In genomic region chr10:51699475-51700227, GRCh38 we compare ENCODE assay signal across 8 cellular contexts. TPM values are rescaled to one million over a fixed set of nuclear protein-coding genes. Genes with fewer than 3 reads are reported as not detected.
A peak's percentile ranks its signal among the peaks of the same experiment; 100 is the strongest.
DNase-seq lines count a peak whose midpoint lies in the region; ATAC-seq, FAIRE-seq and TF ChIP-seq lines count a peak whose summit lies in the region.

Gene CSTF2T (minus strand): TSS chr10:51699595. CDS start chr10:51699549, 46 bp downstream.

- H3K36me3 ChIP-seq in keratinocyte (ENCODE audit: control insufficient read depth in 2 of 2, extremely low read depth in 1 of 2, insufficient read depth in 2 of 2, low read length in 2 of 2), result peaks cover 2 to 6% of the 10 kb centered on the region in 2 experiments

- peak within 1 kb of the TSS; percentile 99 for H2AFZ ChIP-seq in keratinocyte (ENCODE audit: control insufficient read depth, low read length)

- H3K9ac ChIP-seq in keratinocyte (ENCODE audit: control insufficient read depth, extremely low read depth, insufficient read depth, low read length), result peak within 1 kb of the TSS; percentile 89

- ATAC-seq in GM19035 (IDR thresholded peaks at IDR 0.05; ENCODE audit: unreplicated experiment) (peak; percentile 94), HG03354 (IDR thresholded peaks at IDR 0.05; ENCODE audit: poor library complexity, severe bottlenecking, unreplicated experiment) (peak; percentile 94)

- H3K9me3 ChIP-seq in keratinocyte (ENCODE audit: control insufficient read depth, low read depth, low read length), result no peaks in the 10 kb centered on the region

- no peaks in the 10 kb centered on the region for H3K9me1 ChIP-seq in keratinocyte (ENCODE audit: control insufficient read depth, extremely low read depth, insufficient read depth, low read length)

- H3K4me3 ChIP-seq in AG09309 (ENCODE audit: control insufficient read depth, low read depth, low read length), result peak within 1 kb of the TSS; percentile 74
- peak within 1 kb of the TSS; percentile 66 to 86 (median 80) for H3K4me3 ChIP-seq in keratinocyte (ENCODE audit: control insufficient read depth in 2 of 3, extremely low read depth in 1 of 3, insufficient read depth in 2 of 3, low read depth in 1 of 3, low read length in 3 of 3)

- H3K4me2 ChIP-seq in keratinocyte (ENCODE audit: control insufficient read depth, extremely low read depth, insufficient read depth, low read depth, low read length), result peak within 1 kb of the TSS; percentile 88

- H3K27me3 ChIP-seq in keratinocyte (ENCODE audit: control insufficient read depth, extremely low read depth, insufficient read depth, low read length), result no peaks in the 10 kb centered on the region

- TF ChIP-seq CTCF in AG09309 (IDR thresholded peaks at IDR 0.05; ENCODE audit: control insufficient read depth, insufficient read depth, low read depth, low read length, missing control alignments), result no peak
- TF ChIP-seq CTCF in keratinocyte (optimal IDR thresholded peaks at IDR 0.05 in 1 of 3, IDR thresholded peaks at IDR 0.05 in 1 of 3, conservative IDR thresholded peaks at IDR 0.05 in 1 of 3; ENCODE audit: extremely low read depth in 1 of 3, insufficient read depth in 2 of 3, low read length in 3 of 3), result no peak

- H3K27ac ChIP-seq in keratinocyte (ENCODE audit: control insufficient read depth, insufficient read depth, low read length), result peak within 1 kb of the TSS; percentile 97

- dilution Hi-C loops in keratinocyte (cut with MboI; ENCODE audit: extremely low pct_ligation_motif_present, low sequenced_read_pairs), result no loop called here

- FAIRE-seq in keratinocyte (lab: Jason Lieb, UNC), result peak; percentile 76

- H3K79me2 ChIP-seq in keratinocyte (ENCODE audit: control insufficient read depth, insufficient read depth, low read length), result peaks cover 29% of the 10 kb centered on the region

- H4K20me1 ChIP-seq in keratinocyte (ENCODE audit: control insufficient read depth, extremely low read depth, insufficient read depth, low read length), result no peaks in the 10 kb centered on the region

- peaks cover 18% of the 10 kb centered on the region for H3K4me1 ChIP-seq in keratinocyte (ENCODE audit: control insufficient read depth, extremely low read depth, insufficient read depth, low read length)

- DNase-seq in AG09309 (ENCODE audit: low read depth), result peak; percentile 76
- peak; percentile 87 for DNase-seq in NCI-H446 treated with DMSO at 0.1 percent for 48 hours (lab: John Stamatoyannopoulos, UW)
- DNase-seq in activated CD4-positive, CD25-positive, alpha-beta regulatory T cell treated with anti-CD3 and anti-CD28 coated beads, Interleukin-2, amount 50 U/mL, for 72 hours, result peak; percentile 87
- peak; percentile 18 to 84 for DNase-seq in cerebellar nuclear complex (lab: John Stamatoyannopoulos, UW)
- DNase-seq in keratinocyte (ENCODE audit: low read depth, low spot score), result peak; percentile 21
- peak; percentile 72 to 76 for DNase-seq in stimulated activated CD4-positive, alpha-beta T cell treated with anti-CD3 and anti-CD28 coated beads, Interleukin-15, amount 100 ng/mL, for 1 hour (ENCODE audit: low read depth in 1 of 2, low spot score in 1 of 2)

RNA-seq across cellular contexts. Expression of gene CSTF2T, which starts in this region (rescaled TPM):
- polyA plus RNA-seq in keratinocyte, result 6.6 to 10.8 TPM (median 7.0 TPM) in 3 replicates
- 3.9 TPM for polyA plus RNA-seq in keratinocyte (2011; ENCODE audit: low read depth)
- polyA plus RNA-seq in keratinocyte (2011; cell fraction: cytosol; rRNA removed), result 4.6 and 5.5 TPM in 2 replicates
- polyA plus RNA-seq in keratinocyte (2011; cell fraction: nucleus; rRNA removed), result 12.8 and 13.9 TPM in 2 replicates
- polyA plus RNA-seq in keratinocyte (2012; ENCODE audit: low replicate concordance), result 4.8 and 13.4 TPM in 2 replicates
- polyA minus RNA-seq in keratinocyte, result 6.7 to 8.6 TPM (median 8.3 TPM) in 3 replicates
- 3.5 TPM for polyA minus RNA-seq in keratinocyte (2011; cell fraction: cytosol; rRNA and poly(A)+ RNA removed)
- polyA minus RNA-seq in keratinocyte (2011; cell fraction: nucleus; rRNA and poly(A)+ RNA removed), result 6.5 and 11.8 TPM in 2 replicates

Comparison
In these comparisons a context has a peak if more than half of its experiments do, and no peak if none do; other contexts are left out.
1. Peak in every context shown above with its lines: DNase-seq, ATAC-seq, H3K4me3 ChIP-seq and H3K27ac ChIP-seq.
2. DNase-seq: peak in every context shown above with its lines; median percentile 87 in NCI-H446 treated with DMSO at 0.1 percent for 48 hours; 87 in activated CD4-positive, CD25-positive, alpha-beta regulatory T cell treated with anti-CD3 and anti-CD28 coated beads, Interleukin-2, amount 50 U/mL, for 72 hours; 76 in AG09309; 74 in stimulated activated CD4-positive, alpha-beta T cell treated with anti-CD3 and anti-CD28 coated beads, Interleukin-15, amount 100 ng/mL, for 1 hour; 51 in cerebellar nuclear complex; 21 in keratinocyte.